Comparison of ENCODE assay signal across 21 cellular contexts in genomic region chr4:152822323-152822722, GRCh38. TPM values are rescaled to one million over a fixed set of nuclear protein-coding genes. Genes with fewer than 3 reads are reported as not detected.
A peak's percentile ranks its signal among the peaks of the same experiment; 100 is the strongest.
DNase-seq lines count a peak whose midpoint lies in the region; FAIRE-seq and TF ChIP-seq lines count a peak whose summit lies in the region.
"Had no signal": no experiment of that assay in that cellular context is flagged by ENCODE, and none has a peak within 500 bp of the region (broad histone marks: within the 10 kb centered on the region; RNA-seq: fewer than 3 reads in every experiment).

No MANE protein-coding gene starts in this region.

- H3K27ac Mint-ChIP-seq in glutamatergic neuron (ENCODE audit: unreplicated experiment): no peak overlapping the region
- H3K27ac Mint-ChIP-seq: B cell; CD4-positive, alpha-beta T cell; CD8-positive, alpha-beta T cell had no signal

- peak overlapping the region; percentile 42 for H3K27ac ChIP-seq in 22Rv1
- H3K27ac ChIP-seq in prostate gland: peak overlapping the region in 1 of 2 donors; percentile 37
- no peak overlapping the region for H3K27ac ChIP-seq in esophagus muscularis mucosa (replicated peaks in 1 of 4)
- H3K27ac ChIP-seq: A549; BLaER1 treated with 17β-estradiol and CSF1 and Interleukin-3, amounts not matched to agents 10 nM and 100 nM; C4-2B had no signal

- TF ChIP-seq POLR2A in prostate gland (IDR thresholded peaks at IDR 0.05) (no peak), esophagus muscularis mucosa (IDR thresholded peaks at IDR 0.05; ENCODE audit: low read depth) (no peak)

- H3K27me3 ChIP-seq in prostate gland (replicated peaks; ENCODE audit: insufficient read depth) (no peaks in the 10 kb centered on the region), esophagus muscularis mucosa (no peaks in the 10 kb centered on the region)
- H3K27me3 ChIP-seq: BLaER1 treated with 17β-estradiol and CSF1 and Interleukin-3, amounts not matched to agents 10 nM and 100 nM had no signal

- no peaks in the 10 kb centered on the region for H3K4me1 ChIP-seq in prostate gland (replicated peaks)
- peaks cover 0 to under 1% (median 0%) of the 10 kb centered on the region in 4 donors for H3K4me1 ChIP-seq in esophagus muscularis mucosa
- H3K4me1 ChIP-seq: A549, Caco-2 had no signal

- 68% methylated on average over 1 of the region's 1 CpG for WGBS in prostate gland
- 100% methylated on average over 1 of the region's 1 CpG for WGBS in esophagus muscularis mucosa

- peaks cover 12% of the 10 kb centered on the region for H3K36me3 Mint-ChIP-seq in glutamatergic neuron (ENCODE audit: unreplicated experiment)

- no peak for TF ChIP-seq EP300 in esophagus muscularis mucosa (IDR thresholded peaks at IDR 0.05)

- peak; percentile 75 for DNase-seq in LNCaP clone FGC (ENCODE audit: low read depth)
- DNase-seq in prostate gland (ENCODE audit: low spot score): peak; percentile 36
- DNase-seq in esophagus muscularis mucosa (ENCODE audit: extremely low spot score): no peak
- DNase-seq in NCI-H1105 (lab: John Stamatoyannopoulos, UW): no peak
- DNase-seq in glutamatergic neuron: no peak
- DNase-seq: AML-193; Caco-2; Calu3; CD4-positive, alpha-beta T cell; CD8-positive, alpha-beta T cell; DMS79 treated with DMSO at 0.1 percent for 48 hours; GF-D8 had no signal

- intact Hi-C loops in prostate gland (cut with DNase I): no loop called here
- intact Hi-C loops in esophagus muscularis mucosa (cut with DNase I): no loop called here

- peaks cover 5% of the 10 kb centered on the region for H3K27me3 Mint-ChIP-seq in glutamatergic neuron (ENCODE audit: unreplicated experiment)
- H3K27me3 Mint-ChIP-seq: B cell; CD4-positive, alpha-beta T cell had no signal

- no peaks in the 10 kb centered on the region for H3K4me1 Mint-ChIP-seq in glutamatergic neuron (ENCODE audit: low read depth, unreplicated experiment)

- no peak overlapping the region for H3K4me3 ChIP-seq in LNCaP clone FGC (ENCODE audit: low read depth, low read length)
- no peak overlapping the region for H3K4me3 ChIP-seq in prostate gland
- H3K4me3 ChIP-seq in esophagus muscularis mucosa: no peak overlapping the region
- H3K4me3 ChIP-seq: A549; BLaER1 treated with 17β-estradiol and CSF1 and Interleukin-3, amounts not matched to agents 10 nM and 100 nM had no signal

- peak; percentile 33 for FAIRE-seq in islet of Langerhans (lab: Jason Lieb, UNC)
- FAIRE-seq: A549, G401.6, GM12891, GM19239 had no signal

- TF ChIP-seq CTCF in 22Rv1 (IDR thresholded peaks at IDR 0.05) (no peak), LNCaP clone FGC (IDR thresholded peaks at IDR 0.05; ENCODE audit: control insufficient read depth, extremely low read depth, insufficient read depth) (no peak), prostate gland (IDR thresholded peaks at IDR 0.05) (no peak), esophagus muscularis mucosa (IDR thresholded peaks at IDR 0.05) (no peak), glutamatergic neuron (IDR thresholded peaks at IDR 0.05; ENCODE audit: partially characterized antibody, unreplicated experiment) (no peak)

- no peak overlapping the region for H3K4me3 Mint-ChIP-seq in glutamatergic neuron (ENCODE audit: unreplicated experiment)
- H3K4me3 Mint-ChIP-seq: B cell; CD4-positive, alpha-beta T cell; CD8-positive, alpha-beta T cell had no signal

- peaks cover 6% of the 10 kb centered on the region for H3K9me3 Mint-ChIP-seq in glutamatergic neuron (ENCODE audit: unreplicated experiment)

- H3K36me3 ChIP-seq in prostate gland (no peaks in the 10 kb centered on the region), esophagus muscularis mucosa (peaks cover 0 to 9% (median 4%) of the 10 kb centered on the region in 4 donors)

- H3K9me3 ChIP-seq in prostate gland (no peaks in the 10 kb centered on the region), esophagus muscularis mucosa (peaks cover 0 to under 1% (median 0%) of the 10 kb centered on the region in 4 donors)

RNA-seq across cellular contexts. Expression of gene ARFIP1, which starts 42.6 kb away (rescaled TPM):
- total RNA-seq in prostate gland: 10 to 100 TPM; 34.7 to 38.9 TPM
- total RNA-seq in esophagus muscularis mucosa: 10 to 100 TPM; 26.3 to 36.1 (median 30.6) TPM
- 22.2 TPM for total RNA-seq in glutamatergic neuron (ENCODE audit: unreplicated experiment)

RNA-seq across cellular contexts. Expression of gene TIGD4, which starts 42.8 kb away (rescaled TPM):
- total RNA-seq in prostate gland (under 1 TPM; 0.28 to 0.64 TPM), esophagus muscularis mucosa (under 1 TPM; 0.17 to 0.52 (median 0.37) TPM), glutamatergic neuron (ENCODE audit: unreplicated experiment) (0.83 TPM)

Comparison
In these comparisons a context has a peak if more than half of its experiments do, and no peak if none do; other contexts are left out.
1. DNase-seq: peak in LNCaP clone FGC (single experiment) and prostate gland (single experiment); none in esophagus muscularis mucosa (single experiment), NCI-H1105 (single experiment) and glutamatergic neuron (single experiment).